8 cellular contexts compared by ENCODE assay signal in the genomic region with DNA sequence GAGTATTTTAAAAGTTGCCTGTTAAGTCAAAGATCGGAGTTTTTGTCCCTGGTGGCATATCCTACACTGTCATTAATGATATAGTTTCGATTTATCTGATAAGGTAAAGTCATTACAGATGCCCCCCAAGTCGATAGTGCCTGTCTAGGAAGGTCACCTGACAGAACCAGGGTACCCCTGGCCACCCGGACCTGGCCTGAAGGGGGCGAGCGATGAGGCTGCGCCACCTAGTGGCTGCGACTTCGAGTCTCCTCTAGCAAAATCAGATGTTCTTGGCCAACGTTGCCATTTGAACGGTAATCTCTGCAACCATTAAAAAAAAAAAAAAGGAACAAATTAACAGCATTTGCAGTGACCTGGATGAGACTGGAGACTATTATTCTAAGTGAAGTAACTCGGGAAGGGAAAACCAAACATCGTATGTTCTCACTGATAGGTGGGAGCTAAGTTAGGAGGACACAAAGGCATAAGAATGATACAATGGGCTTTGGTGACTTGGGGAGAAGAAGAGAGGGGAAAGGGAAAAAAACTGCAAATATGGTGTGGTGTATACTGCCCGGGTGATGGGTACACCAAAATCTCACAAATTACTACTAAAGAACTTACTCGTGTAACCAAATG.
A peak's percentile ranks its signal among the peaks of the same experiment; 100 is the strongest.
DNase-seq lines count a peak whose midpoint lies in the region; ATAC-seq and TF ChIP-seq lines count a peak whose summit lies in the region.

No MANE protein-coding gene starts in this region.

- peak in 1 of 2 donors; percentile 41 for ATAC-seq in activated T-cell treated with anti-CD3 and anti-CD28 coated beads, Interleukin-2, amount 50 U/mL, for 72 hours (replicated peaks in 1 of 2)

- no peak overlapping the region for H3K27ac Mint-ChIP-seq in activated T-cell treated with anti-CD3 and anti-CD28 coated beads, Interleukin-2, amount 50 U/mL, for 72 hours
- H3K27ac Mint-ChIP-seq in glutamatergic neuron (ENCODE audit: unreplicated experiment) = no peak overlapping the region
- peak overlapping the region; percentile 19 for H3K27ac Mint-ChIP-seq in progenitor cell of endocrine pancreas

- H3K4me3 Mint-ChIP-seq in activated T-cell treated with anti-CD3 and anti-CD28 coated beads, Interleukin-2, amount 50 U/mL, for 72 hours = no peak overlapping the region
- H3K4me3 Mint-ChIP-seq in glutamatergic neuron (ENCODE audit: unreplicated experiment) = no peak overlapping the region
- H3K4me3 Mint-ChIP-seq in progenitor cell of endocrine pancreas (ENCODE audit: low read depth) = peak overlapping the region; percentile 22

- H3K36me3 Mint-ChIP-seq in activated T-cell treated with anti-CD3 and anti-CD28 coated beads, Interleukin-2, amount 50 U/mL, for 72 hours (ENCODE audit: insufficient read depth in 2 of 2) = no peaks in the 10 kb centered on the region
- H3K36me3 Mint-ChIP-seq in glutamatergic neuron (ENCODE audit: unreplicated experiment) = no peaks in the 10 kb centered on the region
- H3K36me3 Mint-ChIP-seq in progenitor cell of endocrine pancreas (ENCODE audit: insufficient read depth) = no peaks in the 10 kb centered on the region

- H3K9me3 Mint-ChIP-seq in activated T-cell treated with anti-CD3 and anti-CD28 coated beads, Interleukin-2, amount 50 U/mL, for 72 hours = peaks cover 2 to 3% of the 10 kb centered on the region in 2 donors
- H3K9me3 Mint-ChIP-seq in glutamatergic neuron (ENCODE audit: unreplicated experiment) (no peaks in the 10 kb centered on the region), progenitor cell of endocrine pancreas (ENCODE audit: low read depth) (peaks cover 3% of the 10 kb centered on the region)

- DNase-seq in NCI-H146 (lab: John Stamatoyannopoulos, UW) = peak; percentile 35
- no peak for DNase-seq in NCI-H146 treated with DMSO at 0.1 percent for 48 hours (lab: John Stamatoyannopoulos, UW; ENCODE audit: unreplicated experiment)
- peak; percentile 56 for DNase-seq in HCEC 1CT
- DNase-seq in LoVo (ENCODE audit: low spot score) = peak; percentile 12
- DNase-seq in activated T-cell treated with anti-CD3 and anti-CD28 coated beads, Interleukin-2, amount 50 U/mL, for 72 hours = peak; percentile 35 to 43
- DNase-seq in glutamatergic neuron = peak; percentile 80
- DNase-seq in progenitor cell of endocrine pancreas (ENCODE audit: low spot score, unreplicated experiment) = peak; percentile 61
- DNase-seq in NCI-H1417 treated with DMSO at 0.1 percent for 48 hours (lab: John Stamatoyannopoulos, UW) = no peak

- H3K4me1 Mint-ChIP-seq in activated T-cell treated with anti-CD3 and anti-CD28 coated beads, Interleukin-2, amount 50 U/mL, for 72 hours (ENCODE audit: low read depth) = no peaks in the 10 kb centered on the region
- peaks cover 3% of the 10 kb centered on the region for H3K4me1 Mint-ChIP-seq in glutamatergic neuron (ENCODE audit: low read depth, unreplicated experiment)
- peaks cover 4% of the 10 kb centered on the region for H3K4me1 Mint-ChIP-seq in progenitor cell of endocrine pancreas (ENCODE audit: low read depth)

- no peaks in the 10 kb centered on the region for H3K27me3 Mint-ChIP-seq in activated T-cell treated with anti-CD3 and anti-CD28 coated beads, Interleukin-2, amount 50 U/mL, for 72 hours (ENCODE audit: low read depth)
- peaks cover 2% of the 10 kb centered on the region for H3K27me3 Mint-ChIP-seq in glutamatergic neuron (ENCODE audit: unreplicated experiment)
- no peaks in the 10 kb centered on the region for H3K27me3 Mint-ChIP-seq in progenitor cell of endocrine pancreas

- TF ChIP-seq CTCF in glutamatergic neuron (IDR thresholded peaks at IDR 0.05; ENCODE audit: partially characterized antibody, unreplicated experiment) (peak; percentile 92), progenitor cell of endocrine pancreas (IDR thresholded peaks at IDR 0.05; ENCODE audit: unreplicated experiment) (peak; percentile 84)

Comparison
In these comparisons a context has a peak if more than half of its experiments do, and no peak if none do; other contexts are left out.
1. DNase-seq: peak in NCI-H146 (single experiment), HCEC 1CT (single experiment), LoVo (single experiment), activated T-cell treated with anti-CD3 and anti-CD28 coated beads, Interleukin-2, amount 50 U/mL, for 72 hours (2 of 2), glutamatergic neuron (single experiment) and progenitor cell of endocrine pancreas (single experiment); none in NCI-H146 treated with DMSO at 0.1 percent for 48 hours (single experiment) and NCI-H1417 treated with DMSO at 0.1 percent for 48 hours (single experiment).